ENCODE assay signal across 8 cellular contexts in the genomic region with DNA sequence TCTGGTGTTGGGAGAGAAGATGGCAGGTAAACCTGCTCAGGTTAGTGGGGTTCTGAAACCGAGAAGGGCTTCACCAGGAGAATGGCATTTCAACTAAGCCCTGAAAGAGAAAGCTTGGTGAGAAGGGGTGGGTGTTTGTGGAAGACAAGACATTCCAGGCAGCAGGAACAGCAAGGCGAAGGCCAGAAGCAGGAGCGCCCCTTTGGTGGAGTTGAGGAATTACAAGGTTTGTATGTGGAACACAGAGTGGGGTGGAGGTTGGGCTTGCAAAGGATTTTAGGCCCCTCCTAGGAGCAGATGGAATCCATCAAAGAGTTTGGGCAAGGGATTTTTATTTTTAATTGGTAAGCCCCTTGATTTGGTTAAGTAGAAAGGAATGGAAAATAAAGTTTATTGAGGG. TPM values are rescaled to one million over a fixed set of nuclear protein-coding genes. Genes with fewer than 3 reads are reported as not detected.
DNase-seq lines count a peak whose midpoint lies in the region; ATAC-seq, FAIRE-seq and TF ChIP-seq lines count a peak whose summit lies in the region.

No MANE protein-coding gene starts in this region.

- no peaks in the 10 kb centered on the region for H3K36me3 ChIP-seq in astrocyte (ENCODE audit: insufficient read depth, low read length)

- H3K27me3 ChIP-seq in astrocyte (ENCODE audit: insufficient read depth, low read length) = no peaks in the 10 kb centered on the region

- no peak overlapping the region for H3K27ac ChIP-seq in astrocyte (ENCODE audit: low read depth, low read length)

- intact Hi-C loops in activated naive CD4-positive, alpha-beta T cell treated with anti-CD3 and anti-CD28 coated beads for 36 hours (cut with micrococcal nuclease) = no loop called here

- peaks cover 13% of the 10 kb centered on the region for H3K36me3 Mint-ChIP-seq in astrocyte (ENCODE audit: low read depth, unreplicated experiment)
- H3K36me3 Mint-ChIP-seq in activated CD4-positive, alpha-beta memory T cell treated with anti-CD3 and anti-CD28 coated beads, Interleukin-2, amount 10 ng/mL, durations not matched to agents 7 days and 5 days (ENCODE audit: low read depth) = no peaks in the 10 kb centered on the region
- peaks cover 4% of the 10 kb centered on the region for H3K36me3 Mint-ChIP-seq in activated naive CD4-positive, alpha-beta T cell treated with anti-CD3 and anti-CD28 coated beads for 36 hours (ENCODE audit: low read depth)

- POLR2A ChIA-PET in activated CD4-positive, alpha-beta memory T cell treated with anti-CD3 and anti-CD28 coated beads, Interleukin-2, amount 10 ng/mL, durations not matched to agents 7 days and 5 days (lab: Charles Lee) = no interaction called here

- peaks cover 72% of the 10 kb centered on the region for H4K20me1 ChIP-seq in astrocyte (ENCODE audit: insufficient read depth, low read length)

- H3K27ac Mint-ChIP-seq in astrocyte (ENCODE audit: unreplicated experiment) = peak overlapping the region; percentile 69
- H3K27ac Mint-ChIP-seq in stimulated activated naive CD8-positive, alpha-beta T cell treated with anti-CD3 and anti-CD28 coated beads, Interleukin-15, amount 100 ng/mL, for 72 hours = peak overlapping the region in 1 of 2 donors; percentile 85
- H3K27ac Mint-ChIP-seq in activated CD4-positive, alpha-beta memory T cell treated with anti-CD3 and anti-CD28 coated beads, Interleukin-2, amount 10 ng/mL, durations not matched to agents 7 days and 5 days = no peak overlapping the region
- no peak overlapping the region for H3K27ac Mint-ChIP-seq in activated naive CD4-positive, alpha-beta T cell treated with anti-CD3 and anti-CD28 coated beads for 36 hours

- H3K4me3 Mint-ChIP-seq in astrocyte (ENCODE audit: unreplicated experiment) = no peak overlapping the region
- H3K4me3 Mint-ChIP-seq in stimulated activated naive CD8-positive, alpha-beta T cell treated with anti-CD3 and anti-CD28 coated beads, Interleukin-15, amount 100 ng/mL, for 72 hours = no peak overlapping the region
- H3K4me3 Mint-ChIP-seq in activated CD4-positive, alpha-beta memory T cell treated with anti-CD3 and anti-CD28 coated beads, Interleukin-2, amount 10 ng/mL, durations not matched to agents 7 days and 5 days = no peak overlapping the region
- no peak overlapping the region for H3K4me3 Mint-ChIP-seq in activated naive CD4-positive, alpha-beta T cell treated with anti-CD3 and anti-CD28 coated beads for 36 hours

- peak; percentile 57 for TF ChIP-seq CTCF in astrocyte (IDR thresholded peaks at IDR 0.05; ENCODE audit: insufficient read depth, low read depth, low read length)

- no peak overlapping the region for H3K4me3 ChIP-seq in Jurkat, Clone E6-1 (ENCODE audit: low read length)
- H3K4me3 ChIP-seq in astrocyte (ENCODE audit: insufficient read depth, low read depth, low read length) = no peak overlapping the region

- H2AFZ ChIP-seq in astrocyte (ENCODE audit: low read depth, low read length) = no peak overlapping the region

- CTCF ChIA-PET in activated CD4-positive, alpha-beta memory T cell treated with anti-CD3 and anti-CD28 coated beads, Interleukin-2, amount 10 ng/mL, durations not matched to agents 7 days and 5 days (lab: Charles Lee) = no interaction called here
- CTCF ChIA-PET in activated naive CD4-positive, alpha-beta T cell treated with anti-CD3 and anti-CD28 coated beads for 36 hours (lab: Charles Lee) = interaction anchor here (0.6 to 1.2 kb wide), 2 partner anchors 24 to 179 kb away, joined by 3 to 8 read pairs; no protein-coding TSS in a partner anchor

- H3K79me2 ChIP-seq in astrocyte (ENCODE audit: insufficient read depth, low read length) = peaks cover 59% of the 10 kb centered on the region

- no peak overlapping the region for H3K9ac ChIP-seq in astrocyte (ENCODE audit: low read length)

- no peaks in the 10 kb centered on the region for H3K9me3 Mint-ChIP-seq in astrocyte (ENCODE audit: unreplicated experiment)
- H3K9me3 Mint-ChIP-seq in stimulated activated naive CD8-positive, alpha-beta T cell treated with anti-CD3 and anti-CD28 coated beads, Interleukin-15, amount 100 ng/mL, for 72 hours = no peaks in the 10 kb centered on the region
- H3K9me3 Mint-ChIP-seq in activated CD4-positive, alpha-beta memory T cell treated with anti-CD3 and anti-CD28 coated beads, Interleukin-2, amount 10 ng/mL, durations not matched to agents 7 days and 5 days = no peaks in the 10 kb centered on the region
- H3K9me3 Mint-ChIP-seq in activated naive CD4-positive, alpha-beta T cell treated with anti-CD3 and anti-CD28 coated beads for 36 hours = no peaks in the 10 kb centered on the region

- DNase-seq in DMS53 treated with DMSO at 0.1 percent for 48 hours (lab: John Stamatoyannopoulos, UW; ENCODE audit: unreplicated experiment) (peak; percentile 68), astrocyte (ENCODE audit: low read depth) (no peak), myocyte (ENCODE audit: low read depth) (peak; percentile 49), NCI-H2029 (lab: John Stamatoyannopoulos, UW) (no peak)
- peak; percentile 28 for DNase-seq in Jurkat, Clone E6-1 (ENCODE audit: low read depth, low spot score)
- DNase-seq in stimulated activated naive CD8-positive, alpha-beta T cell treated with anti-CD3 and anti-CD28 coated beads, Interleukin-15, amount 100 ng/mL, for 72 hours = no peak
- no peak for DNase-seq in activated CD4-positive, alpha-beta memory T cell treated with anti-CD3 and anti-CD28 coated beads, Interleukin-2, amount 10 ng/mL, durations not matched to agents 7 days and 5 days
- DNase-seq in activated naive CD4-positive, alpha-beta T cell treated with anti-CD3 and anti-CD28 coated beads for 36 hours = no peak

- H3K4me1 ChIP-seq in astrocyte (ENCODE audit: insufficient read depth, low read length) = peaks cover 3% of the 10 kb centered on the region

- no peak for ATAC-seq in stimulated activated naive CD8-positive, alpha-beta T cell treated with anti-CD3 and anti-CD28 coated beads, Interleukin-15, amount 100 ng/mL, for 72 hours

- peaks cover 9% of the 10 kb centered on the region for H3K4me1 Mint-ChIP-seq in astrocyte (ENCODE audit: low read depth, unreplicated experiment)
- peaks cover 28% of the 10 kb centered on the region for H3K4me1 Mint-ChIP-seq in stimulated activated naive CD8-positive, alpha-beta T cell treated with anti-CD3 and anti-CD28 coated beads, Interleukin-15, amount 100 ng/mL, for 72 hours
- H3K4me1 Mint-ChIP-seq in activated CD4-positive, alpha-beta memory T cell treated with anti-CD3 and anti-CD28 coated beads, Interleukin-2, amount 10 ng/mL, durations not matched to agents 7 days and 5 days = peaks cover 18% of the 10 kb centered on the region
- peaks cover 28% of the 10 kb centered on the region for H3K4me1 Mint-ChIP-seq in activated naive CD4-positive, alpha-beta T cell treated with anti-CD3 and anti-CD28 coated beads for 36 hours (ENCODE audit: low read depth)

- H3K27me3 Mint-ChIP-seq in astrocyte (ENCODE audit: low read depth, unreplicated experiment) = no peaks in the 10 kb centered on the region
- no peaks in the 10 kb centered on the region for H3K27me3 Mint-ChIP-seq in stimulated activated naive CD8-positive, alpha-beta T cell treated with anti-CD3 and anti-CD28 coated beads, Interleukin-15, amount 100 ng/mL, for 72 hours
- no peaks in the 10 kb centered on the region for H3K27me3 Mint-ChIP-seq in activated CD4-positive, alpha-beta memory T cell treated with anti-CD3 and anti-CD28 coated beads, Interleukin-2, amount 10 ng/mL, durations not matched to agents 7 days and 5 days
- H3K27me3 Mint-ChIP-seq in activated naive CD4-positive, alpha-beta T cell treated with anti-CD3 and anti-CD28 coated beads for 36 hours (ENCODE audit: low read depth) = no peaks in the 10 kb centered on the region

- no peak for FAIRE-seq in astrocyte (lab: Jason Lieb, UNC)

- no peaks in the 10 kb centered on the region for H3K9me3 ChIP-seq in astrocyte (ENCODE audit: insufficient read depth, low read depth, low read length)

- H3K4me2 ChIP-seq in astrocyte (ENCODE audit: low read length) = no peak overlapping the region

RNA-seq across cellular contexts. Expression of a gene that starts 24.8 kb away (rescaled TPM):
- 38.1 TPM for polyA plus RNA-seq in Jurkat, Clone E6-1 (2012; ENCODE audit: insufficient read depth, insufficient read length)
- 58.1 and 62.2 TPM in 2 replicates for total RNA-seq in astrocyte
- total RNA-seq in myocyte = 38.7 and 43.2 TPM in 2 replicates
- 23.6 TPM for polyA plus RNA-seq in myocyte (2012)
- 10 to 100 TPM; 34.1 to 35.2 TPM for total RNA-seq in activated CD4-positive, alpha-beta memory T cell treated with anti-CD3 and anti-CD28 coated beads, Interleukin-2, amount 10 ng/mL, durations not matched to agents 7 days and 5 days
- 10 to 100 TPM; 21.8 to 22.6 TPM for total RNA-seq in activated naive CD4-positive, alpha-beta T cell treated with anti-CD3 and anti-CD28 coated beads for 36 hours

RNA-seq across cellular contexts. Expression of a gene that starts 26.9 kb away (rescaled TPM):
- polyA plus RNA-seq in Jurkat, Clone E6-1 (2012; ENCODE audit: insufficient read depth, insufficient read length) = 3,457 TPM
- total RNA-seq in astrocyte (737 and 804 TPM in 2 replicates), myocyte (551 and 641 TPM in 2 replicates)
- polyA plus RNA-seq in myocyte (2012) = 1,209 TPM
- 1,000 to 10,000 TPM; 1,074 to 1,084 TPM for total RNA-seq in activated CD4-positive, alpha-beta memory T cell treated with anti-CD3 and anti-CD28 coated beads, Interleukin-2, amount 10 ng/mL, durations not matched to agents 7 days and 5 days
- 1,000 to 10,000 TPM; 1,701 to 1,742 TPM for total RNA-seq in activated naive CD4-positive, alpha-beta T cell treated with anti-CD3 and anti-CD28 coated beads for 36 hours

RNA-seq across cellular contexts. Expression of a gene that starts 59.7 kb away (rescaled TPM):
- 66.9 TPM for polyA plus RNA-seq in Jurkat, Clone E6-1 (2012; ENCODE audit: insufficient read depth, insufficient read length)
- total RNA-seq in astrocyte (33.7 and 37.3 TPM in 2 replicates), myocyte (51.7 and 53.4 TPM in 2 replicates)
- polyA plus RNA-seq in myocyte (2012) = 35.6 TPM
- 10 to 100 TPM; 50.0 to 51.6 TPM for total RNA-seq in activated CD4-positive, alpha-beta memory T cell treated with anti-CD3 and anti-CD28 coated beads, Interleukin-2, amount 10 ng/mL, durations not matched to agents 7 days and 5 days
- total RNA-seq in activated naive CD4-positive, alpha-beta T cell treated with anti-CD3 and anti-CD28 coated beads for 36 hours = 10 to 100 TPM; 73.8 to 75.1 TPM

Comparison
In these comparisons a context has a peak if more than half of its experiments do, and no peak if none do; other contexts are left out.
1. DNase-seq: peak in DMS53 treated with DMSO at 0.1 percent for 48 hours (single experiment), Jurkat, Clone E6-1 (single experiment) and myocyte (single experiment); none in astrocyte (single experiment), NCI-H2029 (single experiment), stimulated activated naive CD8-positive, alpha-beta T cell treated with anti-CD3 and anti-CD28 coated beads, Interleukin-15, amount 100 ng/mL, for 72 hours (0 of 2), activated CD4-positive, alpha-beta memory T cell treated with anti-CD3 and anti-CD28 coated beads, Interleukin-2, amount 10 ng/mL, durations not matched to agents 7 days and 5 days (single experiment) and activated naive CD4-positive, alpha-beta T cell treated with anti-CD3 and anti-CD28 coated beads for 36 hours (single experiment).